8 cellular contexts compared by ENCODE assay signal in the genomic region with DNA sequence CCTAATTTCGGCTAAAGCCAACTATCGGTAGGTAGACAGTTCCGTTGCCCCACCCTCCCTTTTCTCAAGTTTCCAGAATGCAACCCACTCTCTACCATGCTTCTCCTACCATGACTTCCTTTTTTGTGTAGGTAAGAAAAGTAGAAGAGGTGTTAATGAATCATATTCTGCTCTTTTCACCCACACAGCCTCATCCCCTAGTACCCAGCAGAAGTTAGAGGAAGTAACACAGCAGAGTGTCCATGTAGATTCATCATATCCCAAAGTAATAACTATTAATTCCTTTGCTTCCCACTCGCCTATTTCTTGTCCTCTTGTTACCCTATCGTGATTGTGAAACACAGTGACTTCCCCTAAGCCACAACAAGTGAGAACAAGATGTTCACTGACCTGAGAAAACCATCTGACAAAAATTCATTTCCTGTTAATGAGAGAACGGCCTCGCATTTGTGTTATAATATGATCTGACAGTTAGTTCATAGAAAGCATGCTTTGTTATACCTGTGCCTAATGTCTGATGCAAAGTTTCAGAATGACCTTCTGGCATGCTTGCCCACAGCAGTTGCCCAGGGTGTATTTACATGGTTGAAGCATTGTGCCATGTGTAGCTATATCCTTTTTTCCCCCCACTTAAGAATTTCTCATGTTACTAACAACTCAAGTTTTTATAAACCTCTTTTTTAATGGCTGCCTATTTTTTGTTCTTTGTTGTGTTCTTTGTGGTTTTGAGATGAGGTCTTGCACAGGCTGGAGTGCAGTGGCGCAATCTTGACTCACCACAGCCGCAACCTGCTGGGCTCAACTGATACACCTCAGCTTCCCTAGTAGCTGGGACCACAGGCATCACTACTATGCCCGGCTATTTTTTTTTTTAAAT.
DNase-seq lines count a peak whose midpoint lies in the region; ATAC-seq, FAIRE-seq and TF ChIP-seq lines count a peak whose summit lies in the region.

No MANE protein-coding gene starts in this region.

- no peaks in the 10 kb centered on the region for H3K9me3 ChIP-seq in tibial artery

- peak overlapping the region; percentile 82 to 85 for H3K27ac Mint-ChIP-seq in activated naive CD4-positive, alpha-beta T cell treated with anti-CD3 and anti-CD28 coated beads, Interleukin-2, amount 50 U/mL, for 72 hours
- peak overlapping the region; percentile 80 to 90 (median 87) for H3K27ac Mint-ChIP-seq in naive thymus-derived CD8-positive, alpha-beta T cell

- TF ChIP-seq CTCF in RWPE1 (conservative IDR thresholded peaks at IDR 0.05; ENCODE audit: low read depth): no peak
- no peak for TF ChIP-seq CTCF in tibial artery (IDR thresholded peaks at IDR 0.05)
- TF ChIP-seq CTCF in D721Med (IDR thresholded peaks at IDR 0.05; ENCODE audit: insufficient read depth, missing control alignments): no peak

- intact Hi-C loops in tibial artery (cut with DNase I; ENCODE audit: low total_unique reads): no loop called here

- POLR2A ChIA-PET in RWPE1 (lab: Yijun Ruan, JAX; ENCODE audit: low non-redundant PET): no interaction called here
- POLR2A ChIA-PET in naive thymus-derived CD8-positive, alpha-beta T cell (lab: Charles Lee): interaction anchor here (0.5 to 1.7 kb wide), 2 partner anchors 186 to 347 kb away, joined by 3 to 7 read pairs; a partner anchor contains a TSS

- no peaks in the 10 kb centered on the region for H3K27me3 Mint-ChIP-seq in naive thymus-derived CD8-positive, alpha-beta T cell

- FAIRE-seq in D721Med (lab: Jason Lieb, UNC): no peak

- H3K4me3 ChIP-seq in tibial artery: no peak overlapping the region

- CTCF ChIA-PET in RWPE1 (lab: Yijun Ruan, JAX): interaction anchor here (1.0 kb wide), 1 partner anchor 45 kb away, joined by 3 read pairs; no protein-coding TSS in a partner anchor

- H3K36me3 ChIP-seq in tibial artery: peaks cover 9 to 18% (median 9%) of the 10 kb centered on the region in 3 donors

- H3K4me1 Mint-ChIP-seq in naive thymus-derived CD8-positive, alpha-beta T cell: peaks cover 27 to 45% (median 44%) of the 10 kb centered on the region in 4 donors

- DNase-seq in RWPE1 (ENCODE audit: low spot score) (peak; percentile 66), tibial artery (no peak), D721Med (ENCODE audit: insufficient read length, low spot score) (no peak), NCI-H1930 (lab: John Stamatoyannopoulos, UW) (no peak)
- DNase-seq in activated naive CD4-positive, alpha-beta T cell treated with anti-CD3 and anti-CD28 coated beads, Interleukin-2, amount 50 U/mL, for 72 hours (ENCODE audit: low spot score in 2 of 2): peak; percentile 35 to 71
- DNase-seq in naive thymus-derived CD8-positive, alpha-beta T cell: peak; percentile 4 to 72 (median 53)

- peak overlapping the region; percentile 50 to 81 (median 70) for H3K4me3 Mint-ChIP-seq in naive thymus-derived CD8-positive, alpha-beta T cell

- no peaks in the 10 kb centered on the region for H3K4me1 ChIP-seq in tibial artery

- H3K27ac ChIP-seq in RWPE1 (peak overlapping the region; percentile 80), tibial artery (no peak overlapping the region)

- ATAC-seq in GM18517 (IDR thresholded peaks at IDR 0.05; ENCODE audit: unreplicated experiment): peak; percentile 66
- ATAC-seq in HG02885 (IDR thresholded peaks at IDR 0.05; ENCODE audit: poor library complexity, unreplicated experiment): peak; percentile 86
- ATAC-seq in activated naive CD4-positive, alpha-beta T cell treated with anti-CD3 and anti-CD28 coated beads, Interleukin-2, amount 50 U/mL, for 72 hours: peak; percentile 91 to 96
- peak; percentile 94 to 96 for ATAC-seq in naive thymus-derived CD8-positive, alpha-beta T cell

- peaks cover 0 to 3% of the 10 kb centered on the region in 2 donors for H3K9me3 Mint-ChIP-seq in activated naive CD4-positive, alpha-beta T cell treated with anti-CD3 and anti-CD28 coated beads, Interleukin-2, amount 50 U/mL, for 72 hours
- no peaks in the 10 kb centered on the region for H3K9me3 Mint-ChIP-seq in naive thymus-derived CD8-positive, alpha-beta T cell

- no peaks in the 10 kb centered on the region for H3K27me3 ChIP-seq in tibial artery

- H3K36me3 Mint-ChIP-seq in activated naive CD4-positive, alpha-beta T cell treated with anti-CD3 and anti-CD28 coated beads, Interleukin-2, amount 50 U/mL, for 72 hours: peaks cover 11 to 24% of the 10 kb centered on the region in 2 donors
- peaks cover 6 to 21% (median 17%) of the 10 kb centered on the region in 3 donors for H3K36me3 Mint-ChIP-seq in naive thymus-derived CD8-positive, alpha-beta T cell

Comparison
In these comparisons a context has a peak if more than half of its experiments do, and no peak if none do; other contexts are left out.
1. DNase-seq: peak in RWPE1 (single experiment), activated naive CD4-positive, alpha-beta T cell treated with anti-CD3 and anti-CD28 coated beads, Interleukin-2, amount 50 U/mL, for 72 hours (2 of 2) and naive thymus-derived CD8-positive, alpha-beta T cell (10 of 10); none in tibial artery (0 of 2), D721Med (single experiment) and NCI-H1930 (0 of 2).
2. Peak in every context shown above with its lines, with median percentiles within 50 percentile points of each other: ATAC-seq.